8 cellular contexts compared by ENCODE assay signal in genomic region chr3:185283374-185283935, GRCh38. TPM values are rescaled to one million over a fixed set of nuclear protein-coding genes. Genes with fewer than 3 reads are reported as not detected.
DNase-seq lines count a peak whose midpoint lies in the region; ATAC-seq and TF ChIP-seq lines count a peak whose summit lies in the region.

No MANE protein-coding gene starts in this region.

- peak overlapping the region; percentile 95 for H3K4me2 ChIP-seq in KMS-11

- H3K36me3 Mint-ChIP-seq in CD14-positive monocyte (peaks cover 0 to 2% of the 10 kb centered on the region in 2 donors), chondrocyte (ENCODE audit: low read depth) (peaks cover 3% of the 10 kb centered on the region)
- H3K36me3 Mint-ChIP-seq in naive thymus-derived CD4-positive, alpha-beta T cell: peaks cover 4 to 11% (median 6%) of the 10 kb centered on the region in 5 donors

- H3K36me3 ChIP-seq in KMS-11 (ENCODE audit: insufficient read depth): no peaks in the 10 kb centered on the region
- H3K36me3 ChIP-seq in naive thymus-derived CD4-positive, alpha-beta T cell (ENCODE audit: control insufficient read depth in 2 of 3, insufficient read depth in 3 of 3, low read length in 3 of 3): no peaks in the 10 kb centered on the region

- peak overlapping the region; percentile 19; the same call in 1 of the 2 replicates for H3K9ac ChIP-seq in KMS-11

- H3K9me3 Mint-ChIP-seq in CD14-positive monocyte: peaks cover 0 to 9% (median 2%) of the 10 kb centered on the region in 7 donors
- peaks cover 4% of the 10 kb centered on the region for H3K9me3 Mint-ChIP-seq in chondrocyte (ENCODE audit: low read depth)
- H3K9me3 Mint-ChIP-seq in naive thymus-derived CD4-positive, alpha-beta T cell: peaks cover 0 to 20% (median 8%) of the 10 kb centered on the region in 11 donors

- H3K4me1 Mint-ChIP-seq in CD14-positive monocyte: peaks cover 26% of the 10 kb centered on the region
- H3K4me1 Mint-ChIP-seq in chondrocyte (ENCODE audit: low read depth): peaks cover 24% of the 10 kb centered on the region
- peaks cover 15 to 33% (median 19%) of the 10 kb centered on the region in 7 donors for H3K4me1 Mint-ChIP-seq in naive thymus-derived CD4-positive, alpha-beta T cell

- no peak for ATAC-seq in naive thymus-derived CD4-positive, alpha-beta T cell
- no peak for ATAC-seq in HG02981 (IDR thresholded peaks at IDR 0.05; ENCODE audit: unreplicated experiment)
- no peak for ATAC-seq in GM18868 (IDR thresholded peaks at IDR 0.05; ENCODE audit: unreplicated experiment)
- no peak for ATAC-seq in HG02588 (IDR thresholded peaks at IDR 0.05; ENCODE audit: unreplicated experiment)

- H3K4me3 ChIP-seq in KMS-11 (IDR thresholded peaks at IDR 0.05; ENCODE audit: insufficient read depth, low read depth, low read length): peak overlapping the region; percentile 96
- peak overlapping the region; percentile 91 for H3K4me3 ChIP-seq in naive thymus-derived CD4-positive, alpha-beta T cell (ENCODE audit: low read length)

- DNase-seq in CD14-positive monocyte (ENCODE audit: low spot score) (no peak), chondrocyte (ENCODE audit: low spot score) (no peak), posterior vena cava (ENCODE audit: low spot score) (no peak)
- no peak for DNase-seq in naive thymus-derived CD4-positive, alpha-beta T cell

- H3K27me3 Mint-ChIP-seq in CD14-positive monocyte (ENCODE audit: low read depth in 3 of 3): peaks cover 0 to 2% (median 2%) of the 10 kb centered on the region in 3 donors
- no peaks in the 10 kb centered on the region for H3K27me3 Mint-ChIP-seq in chondrocyte (ENCODE audit: low read depth)
- peaks cover 9 to 20% (median 15%) of the 10 kb centered on the region in 5 donors for H3K27me3 Mint-ChIP-seq in naive thymus-derived CD4-positive, alpha-beta T cell

- peak overlapping the region; percentile 94 for H2AFZ ChIP-seq in KMS-11 (ENCODE audit: low read depth)

- CTCF ChIA-PET in naive thymus-derived CD4-positive, alpha-beta T cell (lab: Charles Lee): no interaction called here

- H4K20me1 ChIP-seq in KMS-11 (ENCODE audit: insufficient read depth): no peaks in the 10 kb centered on the region

- H3K4me3 Mint-ChIP-seq in CD14-positive monocyte: peak overlapping the region; percentile 95 to 100
- peak overlapping the region; percentile 99 for H3K4me3 Mint-ChIP-seq in chondrocyte (ENCODE audit: unreplicated experiment)
- peak overlapping the region; percentile 89 to 100 (median 94) for H3K4me3 Mint-ChIP-seq in naive thymus-derived CD4-positive, alpha-beta T cell

- H3K9me3 ChIP-seq in naive thymus-derived CD4-positive, alpha-beta T cell (ENCODE audit: control insufficient read depth in 2 of 3, low read length in 3 of 3): no peaks in the 10 kb centered on the region

- no peaks in the 10 kb centered on the region for H3K79me2 ChIP-seq in KMS-11 (ENCODE audit: insufficient read depth, low read depth)

- H3K27ac ChIP-seq in KMS-11: no peak overlapping the region
- H3K27ac ChIP-seq in naive thymus-derived CD4-positive, alpha-beta T cell (ENCODE audit: low read depth, low read length): peak overlapping the region; percentile 59

- POLR2A ChIA-PET in naive thymus-derived CD4-positive, alpha-beta T cell (lab: Charles Lee): no interaction called here

- H3K27me3 ChIP-seq in KMS-11 (ENCODE audit: insufficient read depth, low read depth): no peaks in the 10 kb centered on the region
- no peaks in the 10 kb centered on the region for H3K27me3 ChIP-seq in naive thymus-derived CD4-positive, alpha-beta T cell (ENCODE audit: control insufficient read depth in 2 of 2, insufficient read depth in 2 of 2, low read length in 2 of 2)

- H3K27ac Mint-ChIP-seq in CD14-positive monocyte: peak overlapping the region; percentile 86 to 97 (median 93)
- peak overlapping the region; percentile 96 for H3K27ac Mint-ChIP-seq in chondrocyte (ENCODE audit: unreplicated experiment)
- H3K27ac Mint-ChIP-seq in naive thymus-derived CD4-positive, alpha-beta T cell: peak overlapping the region; percentile 77 to 98 (median 93)

- peaks cover 17% of the 10 kb centered on the region for H3K4me1 ChIP-seq in KMS-11 (ENCODE audit: low read depth, poor library complexity, severe bottlenecking)
- H3K4me1 ChIP-seq in naive thymus-derived CD4-positive, alpha-beta T cell (ENCODE audit: control insufficient read depth in 2 of 2, insufficient read depth in 2 of 2, low read length in 2 of 2): peaks cover 5 to 12% of the 10 kb centered on the region in 2 donors

- intact Hi-C loops in CD14-positive monocyte (cut with micrococcal nuclease): loop anchor here in 1 of 2 donors (10.0 kb wide), 2 partner anchors 61 to 469 kb away; partner anchors contain the start of gene VPS8
- intact Hi-C loops in naive thymus-derived CD4-positive, alpha-beta T cell (cut with micrococcal nuclease): loop anchor here (1.0 to 10.0 kb wide), 7 partner anchors 29 to 1289 kb away; partner anchors contain the start of genes VPS8 (in 2 of the 2), DNAJB11 (in 1 of the 2), EHHADH (in 1 of the 2) and TBCCD1 (in 1 of the 2)
- intact Hi-C loops in posterior vena cava (cut with DNase I): no loop called here

- TF ChIP-seq CTCF in CD14-positive monocyte (IDR thresholded peaks at IDR 0.05) (no peak), KMS-11 (conservative IDR thresholded peaks at IDR 0.05; ENCODE audit: low read depth, low read length) (no peak), chondrocyte (IDR thresholded peaks at IDR 0.05) (no peak)

RNA-seq across cellular contexts. Expression of gene EHHADH, which starts 29.6 kb away (rescaled TPM):
- polyA plus RNA-seq in CD14-positive monocyte: 1 to 10 TPM; 1.1 to 1.5 TPM
- total RNA-seq in chondrocyte (0.70 to 4.9 TPM (median 3.5 TPM) in 3 replicates), posterior vena cava (1 to 10 TPM; 3.1 to 4.1 TPM)
- 1 to 10 TPM in 4 of 5 experiments, under 1 TPM in 1; 0.45 to 1.7 (median 1.3) TPM for total RNA-seq in naive thymus-derived CD4-positive, alpha-beta T cell
- polyA plus RNA-seq in naive thymus-derived CD4-positive, alpha-beta T cell: 1 to 10 TPM; 1.1 to 1.6 TPM

Comparison
In these comparisons a context has a peak if more than half of its experiments do, and no peak if none do; other contexts are left out.
1. intact Hi-C loops: an anchor here in naive thymus-derived CD4-positive, alpha-beta T cell (1.0 to 10.0 kb wide); none called in posterior vena cava.